Comparison of ENCODE assay signal across 2 cellular contexts in the genomic region with DNA sequence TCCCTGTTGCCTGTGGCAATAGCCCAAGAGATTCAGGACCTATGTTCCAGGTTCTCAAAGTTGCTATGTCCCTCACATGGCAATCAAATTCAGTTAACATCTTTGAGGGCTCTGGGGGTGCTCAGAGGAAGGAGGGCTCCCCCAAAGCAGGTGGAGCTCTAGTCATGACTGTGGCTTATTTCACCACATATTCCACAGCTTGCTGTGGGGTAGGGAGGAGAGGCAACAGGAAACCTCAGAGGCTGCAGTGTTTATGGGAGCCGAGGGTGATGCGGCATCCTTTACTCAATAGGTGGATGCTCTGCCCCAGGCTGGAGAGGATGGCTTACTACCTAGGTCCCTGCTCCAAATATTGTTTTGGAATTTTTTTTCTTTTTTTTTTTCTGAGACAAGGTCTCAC.
TF ChIP-seq lines count a peak whose summit lies in the region.

No MANE protein-coding gene starts in this region.

TF ChIP-seq in WTC11, 78 proteins besides CTCF, POLR2A, EP300 and RAD21 (continues in another document):
- TF ChIP-seq, protein P1, sequence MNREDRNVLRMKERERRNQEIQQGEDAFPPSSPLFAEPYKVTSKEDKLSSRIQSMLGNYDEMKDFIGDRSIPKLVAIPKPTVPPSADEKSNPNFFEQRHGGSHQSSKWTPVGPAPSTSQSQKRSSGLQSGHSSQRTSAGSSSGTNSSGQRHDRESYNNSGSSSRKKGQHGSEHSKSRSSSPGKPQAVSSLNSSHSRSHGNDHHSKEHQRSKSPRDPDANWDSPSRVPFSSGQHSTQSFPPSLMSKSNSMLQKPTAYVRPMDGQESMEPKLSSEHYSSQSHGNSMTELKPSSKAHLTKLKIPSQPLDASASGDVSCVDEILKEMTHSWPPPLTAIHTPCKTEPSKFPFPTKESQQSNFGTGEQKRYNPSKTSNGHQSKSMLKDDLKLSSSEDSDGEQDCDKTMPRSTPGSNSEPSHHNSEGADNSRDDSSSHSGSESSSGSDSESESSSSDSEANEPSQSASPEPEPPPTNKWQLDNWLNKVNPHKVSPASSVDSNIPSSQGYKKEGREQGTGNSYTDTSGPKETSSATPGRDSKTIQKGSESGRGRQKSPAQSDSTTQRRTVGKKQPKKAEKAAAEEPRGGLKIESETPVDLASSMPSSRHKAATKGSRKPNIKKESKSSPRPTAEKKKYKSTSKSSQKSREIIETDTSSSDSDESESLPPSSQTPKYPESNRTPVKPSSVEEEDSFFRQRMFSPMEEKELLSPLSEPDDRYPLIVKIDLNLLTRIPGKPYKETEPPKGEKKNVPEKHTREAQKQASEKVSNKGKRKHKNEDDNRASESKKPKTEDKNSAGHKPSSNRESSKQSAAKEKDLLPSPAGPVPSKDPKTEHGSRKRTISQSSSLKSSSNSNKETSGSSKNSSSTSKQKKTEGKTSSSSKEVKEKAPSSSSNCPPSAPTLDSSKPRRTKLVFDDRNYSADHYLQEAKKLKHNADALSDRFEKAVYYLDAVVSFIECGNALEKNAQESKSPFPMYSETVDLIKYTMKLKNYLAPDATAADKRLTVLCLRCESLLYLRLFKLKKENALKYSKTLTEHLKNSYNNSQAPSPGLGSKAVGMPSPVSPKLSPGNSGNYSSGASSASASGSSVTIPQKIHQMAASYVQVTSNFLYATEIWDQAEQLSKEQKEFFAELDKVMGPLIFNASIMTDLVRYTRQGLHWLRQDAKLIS (CRISPR knock-in tag; IDR thresholded peaks at IDR 0.05; ENCODE audit: borderline replicate concordance): no peak
- TF ChIP-seq, protein P2, sequence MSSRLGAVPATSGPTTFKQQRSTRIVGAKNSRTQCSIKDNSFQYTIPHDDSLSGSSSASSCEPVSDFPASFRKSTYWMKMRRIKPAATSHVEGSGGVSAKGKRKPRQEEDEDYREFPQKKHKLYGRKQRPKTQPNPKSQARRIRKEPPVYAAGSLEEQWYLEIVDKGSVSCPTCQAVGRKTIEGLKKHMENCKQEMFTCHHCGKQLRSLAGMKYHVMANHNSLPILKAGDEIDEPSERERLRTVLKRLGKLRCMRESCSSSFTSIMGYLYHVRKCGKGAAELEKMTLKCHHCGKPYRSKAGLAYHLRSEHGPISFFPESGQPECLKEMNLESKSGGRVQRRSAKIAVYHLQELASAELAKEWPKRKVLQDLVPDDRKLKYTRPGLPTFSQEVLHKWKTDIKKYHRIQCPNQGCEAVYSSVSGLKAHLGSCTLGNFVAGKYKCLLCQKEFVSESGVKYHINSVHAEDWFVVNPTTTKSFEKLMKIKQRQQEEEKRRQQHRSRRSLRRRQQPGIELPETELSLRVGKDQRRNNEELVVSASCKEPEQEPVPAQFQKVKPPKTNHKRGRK (CRISPR knock-in tag; IDR thresholded peaks at IDR 0.05; ENCODE audit: borderline replicate concordance): no peak
- TF ChIP-seq TP53 (CRISPR knock-in tag; IDR thresholded peaks at IDR 0.05) (no peak), ELF4 (CRISPR knock-in tag; IDR thresholded peaks at IDR 0.05; ENCODE audit: low read depth) (no peak), OVOL2 (CRISPR knock-in tag; IDR thresholded peaks at IDR 0.05; ENCODE audit: borderline replicate concordance) (no peak), ZBTB21 (CRISPR knock-in tag; IDR thresholded peaks at IDR 0.05; ENCODE audit: borderline replicate concordance) (no peak), ZNF138 (CRISPR knock-in tag; conservative IDR thresholded peaks at IDR 0.05) (no peak), ZNF416 (CRISPR knock-in tag; IDR thresholded peaks at IDR 0.05) (no peak), NR1H2 (CRISPR knock-in tag; IDR thresholded peaks at IDR 0.05) (no peak), FOXK1 (CRISPR knock-in tag; IDR thresholded peaks at IDR 0.05) (no peak), TEAD4 (CRISPR knock-in tag; IDR thresholded peaks at IDR 0.05) (no peak), SMAD3 (CRISPR knock-in tag; IDR thresholded peaks at IDR 0.05; ENCODE audit: borderline replicate concordance) (no peak)
- TF ChIP-seq, protein P3, sequence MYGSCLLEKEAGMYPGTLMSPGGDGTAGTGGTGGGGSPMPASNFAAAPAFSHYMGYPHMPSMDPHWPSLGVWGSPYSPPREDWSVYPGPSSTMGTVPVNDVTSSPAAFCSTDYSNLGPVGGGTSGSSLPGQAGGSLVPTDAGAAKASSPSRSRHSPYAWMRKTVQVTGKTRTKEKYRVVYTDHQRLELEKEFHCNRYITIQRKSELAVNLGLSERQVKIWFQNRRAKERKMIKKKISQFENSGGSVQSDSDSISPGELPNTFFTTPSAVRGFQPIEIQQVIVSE (CRISPR knock-in tag; IDR thresholded peaks at IDR 0.05; ENCODE audit: borderline replicate concordance): no peak
- TF ChIP-seq, protein P4, sequence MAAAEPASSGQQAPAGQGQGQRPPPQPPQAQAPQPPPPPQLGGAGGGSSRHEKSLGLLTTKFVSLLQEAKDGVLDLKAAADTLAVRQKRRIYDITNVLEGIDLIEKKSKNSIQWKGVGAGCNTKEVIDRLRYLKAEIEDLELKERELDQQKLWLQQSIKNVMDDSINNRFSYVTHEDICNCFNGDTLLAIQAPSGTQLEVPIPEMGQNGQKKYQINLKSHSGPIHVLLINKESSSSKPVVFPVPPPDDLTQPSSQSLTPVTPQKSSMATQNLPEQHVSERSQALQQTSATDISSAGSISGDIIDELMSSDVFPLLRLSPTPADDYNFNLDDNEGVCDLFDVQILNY (CRISPR knock-in tag; IDR thresholded peaks at IDR 0.05): no peak
- TF ChIP-seq, protein P5, sequence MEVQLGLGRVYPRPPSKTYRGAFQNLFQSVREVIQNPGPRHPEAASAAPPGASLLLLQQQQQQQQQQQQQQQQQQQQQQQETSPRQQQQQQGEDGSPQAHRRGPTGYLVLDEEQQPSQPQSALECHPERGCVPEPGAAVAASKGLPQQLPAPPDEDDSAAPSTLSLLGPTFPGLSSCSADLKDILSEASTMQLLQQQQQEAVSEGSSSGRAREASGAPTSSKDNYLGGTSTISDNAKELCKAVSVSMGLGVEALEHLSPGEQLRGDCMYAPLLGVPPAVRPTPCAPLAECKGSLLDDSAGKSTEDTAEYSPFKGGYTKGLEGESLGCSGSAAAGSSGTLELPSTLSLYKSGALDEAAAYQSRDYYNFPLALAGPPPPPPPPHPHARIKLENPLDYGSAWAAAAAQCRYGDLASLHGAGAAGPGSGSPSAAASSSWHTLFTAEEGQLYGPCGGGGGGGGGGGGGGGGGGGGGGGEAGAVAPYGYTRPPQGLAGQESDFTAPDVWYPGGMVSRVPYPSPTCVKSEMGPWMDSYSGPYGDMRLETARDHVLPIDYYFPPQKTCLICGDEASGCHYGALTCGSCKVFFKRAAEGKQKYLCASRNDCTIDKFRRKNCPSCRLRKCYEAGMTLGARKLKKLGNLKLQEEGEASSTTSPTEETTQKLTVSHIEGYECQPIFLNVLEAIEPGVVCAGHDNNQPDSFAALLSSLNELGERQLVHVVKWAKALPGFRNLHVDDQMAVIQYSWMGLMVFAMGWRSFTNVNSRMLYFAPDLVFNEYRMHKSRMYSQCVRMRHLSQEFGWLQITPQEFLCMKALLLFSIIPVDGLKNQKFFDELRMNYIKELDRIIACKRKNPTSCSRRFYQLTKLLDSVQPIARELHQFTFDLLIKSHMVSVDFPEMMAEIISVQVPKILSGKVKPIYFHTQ (CRISPR knock-in tag; IDR thresholded peaks at IDR 0.05): no peak

TF ChIP-seq in H1, 55 proteins besides CTCF, POLR2A, EP300 and RAD21:
- TF ChIP-seq CHD1 (IDR thresholded peaks at IDR 0.05; ENCODE audit: low read depth, low read length) (no peak), CBX8 (IDR thresholded peaks at IDR 0.05; ENCODE audit: borderline replicate concordance, low read depth, low read length) (no peak), TCF12 (IDR thresholded peaks at IDR 0.05; ENCODE audit: low read depth, low read length) (no peak), CTBP2 (IDR thresholded peaks at IDR 0.05; ENCODE audit: borderline replicate concordance, insufficient read depth, insufficient read length, low read length) (no peak), EGR1 (IDR thresholded peaks at IDR 0.05; ENCODE audit: borderline replicate concordance, low read depth, low read length) (no peak), SUZ12 (IDR thresholded peaks at IDR 0.05; ENCODE audit: low read length) (no peak), TEAD4 (IDR thresholded peaks at IDR 0.05; ENCODE audit: low read depth, low read length) (no peak), MAFK (IDR thresholded peaks at IDR 0.05; ENCODE audit: low read depth, low read length) (no peak), HDAC6 (IDR thresholded peaks at IDR 0.05; ENCODE audit: low read depth, low read length) (no peak), RBBP5 (IDR thresholded peaks at IDR 0.05; ENCODE audit: borderline replicate concordance, low read depth, low read length) (no peak), NRF1 (IDR thresholded peaks at IDR 0.05; ENCODE audit: low read depth, low read length) (no peak), NANOG (IDR thresholded peaks at IDR 0.05; ENCODE audit: insufficient read depth, low read depth, low read length, poor library complexity, severe bottlenecking) (no peak), KDM4A (IDR thresholded peaks at IDR 0.05; ENCODE audit: low read depth, low read length, severe bottlenecking) (no peak), FOSL1 (IDR thresholded peaks at IDR 0.05; ENCODE audit: insufficient read depth, low read depth, low read length) (no peak), ASH2L (IDR thresholded peaks at IDR 0.05; ENCODE audit: low read length) (no peak), PHF8 (conservative IDR thresholded peaks at IDR 0.05; ENCODE audit: low read depth, low read length) (no peak)
- TF ChIP-seq, protein P6, sequence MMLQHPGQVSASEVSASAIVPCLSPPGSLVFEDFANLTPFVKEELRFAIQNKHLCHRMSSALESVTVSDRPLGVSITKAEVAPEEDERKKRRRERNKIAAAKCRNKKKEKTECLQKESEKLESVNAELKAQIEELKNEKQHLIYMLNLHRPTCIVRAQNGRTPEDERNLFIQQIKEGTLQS (IDR thresholded peaks at IDR 0.05; ENCODE audit: insufficient read depth, low read depth, low read length): no peak
- TF ChIP-seq, protein P7, sequence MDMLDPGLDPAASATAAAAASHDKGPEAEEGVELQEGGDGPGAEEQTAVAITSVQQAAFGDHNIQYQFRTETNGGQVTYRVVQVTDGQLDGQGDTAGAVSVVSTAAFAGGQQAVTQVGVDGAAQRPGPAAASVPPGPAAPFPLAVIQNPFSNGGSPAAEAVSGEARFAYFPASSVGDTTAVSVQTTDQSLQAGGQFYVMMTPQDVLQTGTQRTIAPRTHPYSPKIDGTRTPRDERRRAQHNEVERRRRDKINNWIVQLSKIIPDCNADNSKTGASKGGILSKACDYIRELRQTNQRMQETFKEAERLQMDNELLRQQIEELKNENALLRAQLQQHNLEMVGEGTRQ (IDR thresholded peaks at IDR 0.05; ENCODE audit: low read length): no peak
TF ChIP-seq in H1: peak in this region for 0.
